ENCODE assay signal across 21 cellular contexts in the genomic region with DNA sequence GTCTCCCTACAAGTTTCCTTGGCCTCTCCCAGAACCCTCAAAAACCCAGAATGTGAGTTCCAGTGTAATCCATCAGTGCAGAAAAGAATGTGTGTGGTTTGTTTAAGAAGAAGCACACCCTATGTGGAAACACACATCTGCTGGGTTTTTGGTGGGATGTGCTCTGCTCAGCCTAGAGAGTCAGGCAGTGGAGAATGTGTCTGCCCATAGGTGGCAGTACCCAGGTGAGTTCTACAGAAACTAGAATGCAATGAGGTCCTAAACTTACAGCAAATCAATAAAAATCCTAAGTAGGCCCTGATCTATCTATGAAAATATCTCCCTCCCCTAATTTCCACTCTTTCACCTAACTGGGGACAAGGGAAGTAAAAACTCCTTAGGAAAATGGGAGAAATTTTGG.
A peak's percentile ranks its signal among the peaks of the same experiment; 100 is the strongest.
DNase-seq lines count a peak whose midpoint lies in the region; ATAC-seq and TF ChIP-seq lines count a peak whose summit lies in the region.
"Had no signal": no experiment of that assay in that cellular context is flagged by ENCODE, and none has a peak within 500 bp of the region (broad histone marks: within the 10 kb centered on the region; RNA-seq: fewer than 3 reads in every experiment).

No MANE protein-coding gene starts in this region.

- H2AFZ ChIP-seq in HCT116 (ENCODE audit: low read depth, low read length, poor library complexity, severe bottlenecking) = no peak overlapping the region
- H2AFZ ChIP-seq in SU-DHL-6 (ENCODE audit: low read depth, low read length, severe bottlenecking) = no peak overlapping the region

- H3K23ac ChIP-seq in mesendoderm (ENCODE audit: low read length) = no peak overlapping the region

- no peaks in the 10 kb centered on the region for H3F3A ChIP-seq in SU-DHL-6 (ENCODE audit: insufficient read depth)

- no peak overlapping the region for H2AK5ac ChIP-seq in mesendoderm (ENCODE audit: low read length)

- no peaks in the 10 kb centered on the region for H4K20me1 ChIP-seq in HCT116 (ENCODE audit: insufficient read depth)
- no peaks in the 10 kb centered on the region for H4K20me1 ChIP-seq in SU-DHL-6 (ENCODE audit: low read depth, low read length)

- ATAC-seq in HCT116 (no peak), GM18861 (IDR thresholded peaks at IDR 0.05; ENCODE audit: unreplicated experiment) (no peak)
- ATAC-seq: T-cell had no signal

- TF ChIP-seq CTCF in GM06990 (IDR thresholded peaks at IDR 0.05; ENCODE audit: insufficient read depth, low read length, poor library complexity, severe bottlenecking) = peak; percentile 36
- TF ChIP-seq CTCF in HCT116 (IDR thresholded peaks at IDR 0.05 in 2 of 3, conservative IDR thresholded peaks at IDR 0.05 in 1 of 3; ENCODE audit: borderline replicate concordance in 1 of 3, insufficient read depth in 1 of 3, low read depth in 2 of 3, low read length in 2 of 3) = 0 out of 6 replicates have a peak, but pooled peaks of 2 of the 3 experiments have one; percentile 12 to 14
- peak; percentile 10 for TF ChIP-seq CTCF in SU-DHL-6 (IDR thresholded peaks at IDR 0.05; ENCODE audit: insufficient read depth, low read length, poor library complexity, severe bottlenecking)

- no peaks in the 10 kb centered on the region for H3K27me3 ChIP-seq in GM06990 (replicated peaks; ENCODE audit: control insufficient read depth, insufficient read depth, low read length)
- H3K27me3 ChIP-seq in HCT116 (ENCODE audit: insufficient read depth, low read length) = no peaks in the 10 kb centered on the region
- H3K27me3 ChIP-seq in SU-DHL-6 (ENCODE audit: low read length) = no peaks in the 10 kb centered on the region
- H3K27me3 ChIP-seq in mesendoderm (ENCODE audit: insufficient read depth, low read length, poor library complexity) = no peaks in the 10 kb centered on the region
- H3K27me3 ChIP-seq: Peyer's patch had no signal

- H3K4me3 ChIP-seq in GM06990 (replicated peaks; ENCODE audit: low read depth, low read length) (no peak overlapping the region), HCT116 (replicated peaks in 1 of 2; ENCODE audit: low read depth in 1 of 2, low read length in 2 of 2) (no peak overlapping the region), SU-DHL-6 (ENCODE audit: insufficient read depth, low read length, poor library complexity, severe bottlenecking) (no peak overlapping the region), mesendoderm (ENCODE audit: low read length) (no peak overlapping the region)
- H3K4me3 ChIP-seq: HAP-1, Peyer's patch, SK-N-MC had no signal

- DNase-seq in GM06990 (ENCODE audit: extremely low read depth, insufficient read length) = no peak
- DNase-seq in HCT116 (ENCODE audit: low read depth, low spot score) = no peak
- DNase-seq in mesendoderm = peak; percentile 10
- no peak for DNase-seq in globus pallidus (ENCODE audit: low spot score)
- DNase-seq in cerebellum (ENCODE audit: low spot score) = no peak
- DNase-seq: AML-193; Caco-2; CD4-positive, CD25-positive, alpha-beta regulatory T cell; DMS153; IMR-90; Kasumi-1; NCI-H1417; NCI-H1930; NCI-H446 treated with DMSO at 0.1 percent for 48 hours; Peyer's patch; Right ventricle myocardium superior; T-cell had no signal

- CTCF ChIA-PET in HCT116 (lab: Charles Lee) = no interaction called here

- H3K56ac ChIP-seq in mesendoderm (ENCODE audit: low read length) = no peak overlapping the region

- no peak overlapping the region for H2BK5ac ChIP-seq in mesendoderm (ENCODE audit: low read length)

- no peaks in the 10 kb centered on the region for H3K9me2 ChIP-seq in HCT116 (ENCODE audit: insufficient read depth)
- no peaks in the 10 kb centered on the region for H3K9me2 ChIP-seq in SU-DHL-6 (replicated peaks; ENCODE audit: insufficient read depth, low read length)

- H3K36me3 ChIP-seq in GM06990 (ENCODE audit: control insufficient read depth, insufficient read depth, low read length) = no peaks in the 10 kb centered on the region
- H3K36me3 ChIP-seq in HCT116 (ENCODE audit: control insufficient read depth in 1 of 2, insufficient read depth in 2 of 2, low read length in 2 of 2) = no peaks in the 10 kb centered on the region
- H3K36me3 ChIP-seq in SU-DHL-6 (ENCODE audit: low read length) = no peaks in the 10 kb centered on the region
- no peaks in the 10 kb centered on the region for H3K36me3 ChIP-seq in mesendoderm (ENCODE audit: control insufficient read depth, insufficient read depth, low read length)
- H3K36me3 ChIP-seq: HAP-1, Peyer's patch had no signal

- no peak overlapping the region for H3K18ac ChIP-seq in mesendoderm (ENCODE audit: low read length)

- POLR2A ChIA-PET in HCT116 (lab: Charles Lee) = no interaction called here

- H3K9me3 ChIP-seq in HCT116 (ENCODE audit: control insufficient read depth in 1 of 2, insufficient read depth in 1 of 2, low read depth in 1 of 2, low read length in 2 of 2) = no peaks in the 10 kb centered on the region
- H3K9me3 ChIP-seq in SU-DHL-6 (ENCODE audit: insufficient read depth, low read length) = no peaks in the 10 kb centered on the region
- H3K9me3 ChIP-seq: Caco-2, HAP-1, Peyer's patch had no signal

- no peak overlapping the region for H4K5ac ChIP-seq in mesendoderm (ENCODE audit: low read length)

- no peaks in the 10 kb centered on the region for H3K79me1 ChIP-seq in mesendoderm (ENCODE audit: low read length)

- intact Hi-C loops in HCT116 (cut with micrococcal nuclease) = no loop called here

- no peak overlapping the region for H2BK15ac ChIP-seq in mesendoderm (replicated peaks; ENCODE audit: low read depth)

- no peak for TF ChIP-seq RAD21 in HCT116 (IDR thresholded peaks at IDR 0.05; ENCODE audit: low read depth)

- H3K4ac ChIP-seq in mesendoderm (ENCODE audit: low read depth, low read length) = no peak overlapping the region

- H3K9ac ChIP-seq in HCT116 (ENCODE audit: low read length) (no peak overlapping the region), SU-DHL-6 (ENCODE audit: low read length) (no peak overlapping the region), mesendoderm (ENCODE audit: low read length) (no peak overlapping the region)

- no peak overlapping the region for H3K4me2 ChIP-seq in HCT116 (ENCODE audit: low read length)
- no peak overlapping the region for H3K4me2 ChIP-seq in SU-DHL-6 (ENCODE audit: low read depth, low read length, poor library complexity, severe bottlenecking)
- no peak overlapping the region for H3K4me2 ChIP-seq in mesendoderm (ENCODE audit: low read length)

- no TSS peak for BruUV-seq in HCT116 (replicated peaks; lab: Mats Ljungman, UMichigan)

- RAD21 ChIA-PET in HCT116 (lab: Charles Lee; ENCODE audit: low non-redundant PET in 1 of 2, low total read pairs in 2 of 2, uncharacterized antibody in 2 of 2, unreplicated experiment in 2 of 2) = no interaction called here

- no peak overlapping the region for H2BK120ac ChIP-seq in mesendoderm (ENCODE audit: low read depth, low read length)

- no peak overlapping the region for H3K27ac ChIP-seq in HCT116 (ENCODE audit: low read depth, low read length)
- H3K27ac ChIP-seq in SU-DHL-6 (ENCODE audit: low read depth, low read length) = no peak overlapping the region
- H3K27ac ChIP-seq in mesendoderm (ENCODE audit: low read depth, low read length) = no peak overlapping the region
- H3K27ac ChIP-seq: Peyer's patch, SK-N-MC had no signal

- no peak overlapping the region for H4K8ac ChIP-seq in mesendoderm (ENCODE audit: low read depth, low read length)

- no peaks in the 10 kb centered on the region for H3K4me1 ChIP-seq in HCT116 (ENCODE audit: control insufficient read depth in 1 of 2, insufficient read depth in 2 of 2, low read length in 2 of 2)
- no peaks in the 10 kb centered on the region for H3K4me1 ChIP-seq in mesendoderm (ENCODE audit: control insufficient read depth, low read depth, low read length)
- H3K4me1 ChIP-seq: Caco-2, HAP-1, Peyer's patch had no signal

- H3K79me2 ChIP-seq in HCT116 (ENCODE audit: insufficient read depth, low read length) (no peaks in the 10 kb centered on the region), SU-DHL-6 (ENCODE audit: insufficient read depth, low read length) (no peaks in the 10 kb centered on the region), mesendoderm (ENCODE audit: control insufficient read depth, insufficient read depth, low read length) (no peaks in the 10 kb centered on the region)

- no peak for TF ChIP-seq POLR2A in HCT116 (IDR thresholded peaks at IDR 0.05; ENCODE audit: borderline replicate concordance, extremely low read depth, insufficient read depth, insufficient read length)

TF ChIP-seq in HCT116, 20 proteins besides CTCF, POLR2A, EP300 and RAD21:
- TF ChIP-seq FOSL1 (IDR thresholded peaks at IDR 0.05; ENCODE audit: low read depth) = no peak
- no peak for TF ChIP-seq CEBPB (IDR thresholded peaks at IDR 0.05; ENCODE audit: low read depth)
- TF ChIP-seq EZH2phosphoT487 (IDR thresholded peaks at IDR 0.05; ENCODE audit: borderline replicate concordance) = no peak
- no peak for TF ChIP-seq POLR2AphosphoS5 (IDR thresholded peaks at IDR 0.05; ENCODE audit: low read depth, low read length)
- TF ChIP-seq EZH2 (IDR thresholded peaks at IDR 0.05) = no peak
- no peak for TF ChIP-seq SIN3A (IDR thresholded peaks at IDR 0.05; ENCODE audit: low read depth)
- no peak for TF ChIP-seq SRF (IDR thresholded peaks at IDR 0.05; ENCODE audit: low read depth)
- TF ChIP-seq YY1 (IDR thresholded peaks at IDR 0.05; ENCODE audit: extremely low read depth, insufficient replicate concordance, low read depth, low read length) = no peak
- TF ChIP-seq ZFX (IDR thresholded peaks at IDR 0.05) = no peak
- TF ChIP-seq CBX3 (IDR thresholded peaks at IDR 0.05; ENCODE audit: low read depth) = no peak
- TF ChIP-seq TCF7L2 (IDR thresholded peaks at IDR 0.05; ENCODE audit: borderline replicate concordance, extremely low read depth, insufficient read depth, insufficient read length) = no peak
- TF ChIP-seq JUND (IDR thresholded peaks at IDR 0.05) = no peak
- no peak for TF ChIP-seq ELF1 (IDR thresholded peaks at IDR 0.05; ENCODE audit: borderline replicate concordance, low read depth)
